In genomic region chr14:20720741-20721140, GRCh38 we compare ENCODE assay signal across 28 cellular contexts. TPM values are rescaled to one million over a fixed set of nuclear protein-coding genes. Genes with fewer than 3 reads are reported as not detected.
"Had no signal": no experiment of that assay in that cellular context is flagged by ENCODE, and none has a peak within 500 bp of the region (broad histone marks: within the 10 kb centered on the region; RNA-seq: fewer than 3 reads in every experiment).

No MANE protein-coding gene starts in this region.

- H3K36me3 ChIP-seq: MG63, SJCRH30 had no signal

- H3K27me3 ChIP-seq: MG63, SJCRH30 had no signal

- DNase-seq: IMR-90; Karpas-422; KG1; MG63; NCI-H1092; NCI-H1105 treated with DMSO at 0.1 percent for 48 hours; NCI-H1436; NCI-H187; NCI-H2029; NCI-H2081 treated with DMSO at 0.1 percent for 48 hours; NCI-H2171; NCI-H226; NCI-H446; NCI-H510A; NCI-H524 treated with DMSO at 0.1 percent for 48 hours; NCI-H69; NCI-H774; NK-92 treated with Interleukin-12 subunit alpha and Interleukin-12 subunit beta, amount 100 ng/mL, for 24 hours; PC-3; SHP77 treated with DMSO at 0.1 percent for 48 hours; SJCRH30 had no signal

- H3K9me3 ChIP-seq: MG63, SJCRH30 had no signal

- ATAC-seq: HepG2, Panc1, PC-3, Right ventricle myocardium inferior, SK-N-SH treated with all-trans-retinoic acid at 6 μM for 48 hours had no signal

- H3K4me1 ChIP-seq: SJCRH30 had no signal

- H3K4me3 ChIP-seq: MG63, SJCRH30 had no signal

RNA-seq across cellular contexts. Expression of gene EDDM3A, which starts 24.9 kb away (rescaled TPM):
- total RNA-seq: HepG2, HT1080, IMR-90, OCI-LY7, PC-3, Right ventricle myocardium inferior, RPMI7951, SJCRH30 had no signal

RNA-seq across cellular contexts. Expression of gene ANG, which starts 32.2 kb away (rescaled TPM):
- total RNA-seq: OCI-LY7 had no signal

RNA-seq across cellular contexts. Expression of gene RNASE4, which starts 36.4 kb away (rescaled TPM):
- total RNA-seq: OCI-LY7 had no signal

RNA-seq across cellular contexts. Expression of gene EDDM3B, which starts 47.5 kb away (rescaled TPM):
- total RNA-seq: HepG2, HT1080, IMR-90, OCI-LY7, PC-3, Right ventricle myocardium inferior, RPMI7951, SJCRH30 had no signal
